ENCODE assay signal across 13 cellular contexts in genomic region chr6:11161031-11161966, GRCh38. TPM values are rescaled to one million over a fixed set of nuclear protein-coding genes. Genes with fewer than 3 reads are reported as not detected.
DNase-seq lines count a peak whose midpoint lies in the region; ATAC-seq, FAIRE-seq and TF ChIP-seq lines count a peak whose summit lies in the region.
"Had no signal": no experiment of that assay in that cellular context is flagged by ENCODE, and none has a peak within 500 bp of the region (broad histone marks: within the 10 kb centered on the region; RNA-seq: fewer than 3 reads in every experiment).

No MANE protein-coding gene starts in this region.

- H3K4me3 ChIP-seq in epithelial cell of esophagus (ENCODE audit: low read length) (no peak overlapping the region), neural progenitor cell (no peak overlapping the region)
- H3K4me3 ChIP-seq: suprapubic skin had no signal

- H3K36me3 ChIP-seq in neural progenitor cell: no peaks in the 10 kb centered on the region
- H3K36me3 ChIP-seq: suprapubic skin had no signal

- no peak overlapping the region for H3K27ac ChIP-seq in neural progenitor cell
- H3K27ac ChIP-seq: suprapubic skin had no signal

- ATAC-seq in stimulated activated naive CD8-positive, alpha-beta T cell treated with anti-CD3 and anti-CD28 coated beads, Interleukin-15, amount 100 ng/mL, for 72 hours: no peak
- no peak for ATAC-seq in activated T-cell treated with anti-CD3 and anti-CD28 coated beads, Interleukin-2, amount 50 U/mL, for 72 hours (replicated peaks in 1 of 2)
- no peak for ATAC-seq in HG03439 (IDR thresholded peaks at IDR 0.05; ENCODE audit: unreplicated experiment)

- peaks cover 18% of the 10 kb centered on the region for H3K4me1 Mint-ChIP-seq in neural progenitor cell
- peaks cover 26% of the 10 kb centered on the region for H3K4me1 Mint-ChIP-seq in stimulated activated naive CD8-positive, alpha-beta T cell treated with anti-CD3 and anti-CD28 coated beads, Interleukin-15, amount 100 ng/mL, for 72 hours
- peaks cover 26% of the 10 kb centered on the region for H3K4me1 Mint-ChIP-seq in activated T-cell treated with anti-CD3 and anti-CD28 coated beads, Interleukin-2, amount 50 U/mL, for 72 hours (ENCODE audit: low read depth)

- no peaks in the 10 kb centered on the region for H3K9me3 ChIP-seq in neural progenitor cell (ENCODE audit: low read depth)
- H3K9me3 ChIP-seq: suprapubic skin had no signal

- no peaks in the 10 kb centered on the region for H4K20me1 ChIP-seq in neural progenitor cell (ENCODE audit: low read depth)

- no peaks in the 10 kb centered on the region for H3K27me3 Mint-ChIP-seq in neural progenitor cell (ENCODE audit: insufficient read depth, low read depth)
- peaks cover 4% of the 10 kb centered on the region for H3K27me3 Mint-ChIP-seq in stimulated activated naive CD8-positive, alpha-beta T cell treated with anti-CD3 and anti-CD28 coated beads, Interleukin-15, amount 100 ng/mL, for 72 hours
- H3K27me3 Mint-ChIP-seq in activated T-cell treated with anti-CD3 and anti-CD28 coated beads, Interleukin-2, amount 50 U/mL, for 72 hours (ENCODE audit: low read depth): no peaks in the 10 kb centered on the region

- H3K27me3 ChIP-seq in neural progenitor cell: no peaks in the 10 kb centered on the region
- H3K27me3 ChIP-seq: suprapubic skin had no signal

- no peak overlapping the region for H3K27ac Mint-ChIP-seq in neural progenitor cell
- H3K27ac Mint-ChIP-seq in stimulated activated naive CD8-positive, alpha-beta T cell treated with anti-CD3 and anti-CD28 coated beads, Interleukin-15, amount 100 ng/mL, for 72 hours: no peak overlapping the region
- no peak overlapping the region for H3K27ac Mint-ChIP-seq in activated T-cell treated with anti-CD3 and anti-CD28 coated beads, Interleukin-2, amount 50 U/mL, for 72 hours
- H3K27ac Mint-ChIP-seq: CD14-positive monocyte had no signal

- H3K9me3 Mint-ChIP-seq in neural progenitor cell: peaks cover 2% of the 10 kb centered on the region
- no peaks in the 10 kb centered on the region for H3K9me3 Mint-ChIP-seq in stimulated activated naive CD8-positive, alpha-beta T cell treated with anti-CD3 and anti-CD28 coated beads, Interleukin-15, amount 100 ng/mL, for 72 hours
- H3K9me3 Mint-ChIP-seq in activated T-cell treated with anti-CD3 and anti-CD28 coated beads, Interleukin-2, amount 50 U/mL, for 72 hours: no peaks in the 10 kb centered on the region

- DNase-seq in D721Med (ENCODE audit: insufficient read length, low spot score) (no peak), NCI-H748 (lab: John Stamatoyannopoulos, UW; ENCODE audit: unreplicated experiment) (peak; percentile 51), epithelial cell of esophagus (ENCODE audit: low read depth) (peak; percentile 48), neural progenitor cell (ENCODE audit: low spot score) (no peak)
- no peak for DNase-seq in stimulated activated naive CD8-positive, alpha-beta T cell treated with anti-CD3 and anti-CD28 coated beads, Interleukin-15, amount 100 ng/mL, for 72 hours
- DNase-seq in stimulated activated CD4-positive, alpha-beta T cell treated with anti-CD3 and anti-CD28 coated beads, Interleukin-12 subunit alpha, Interleukin-12 subunit beta, amount 100 ng/mL, for 4 hours: no peak
- no peak for DNase-seq in activated T-cell treated with anti-CD3 and anti-CD28 coated beads, Interleukin-2, amount 50 U/mL, for 72 hours
- DNase-seq: GOT3, NCI-H2227 treated with DMSO at 0.1 percent for 48 hours, posterior cingulate gyrus had no signal

- TF ChIP-seq CTCF in D721Med (IDR thresholded peaks at IDR 0.05; ENCODE audit: insufficient read depth, missing control alignments): no peak
- no peak for TF ChIP-seq CTCF in epithelial cell of esophagus (IDR thresholded peaks at IDR 0.05; ENCODE audit: insufficient read depth, low read depth, low read length, missing control alignments)
- TF ChIP-seq CTCF in neural progenitor cell (IDR thresholded peaks at IDR 0.05): no peak

- H3K36me3 Mint-ChIP-seq in neural progenitor cell: no peaks in the 10 kb centered on the region
- H3K36me3 Mint-ChIP-seq in activated T-cell treated with anti-CD3 and anti-CD28 coated beads, Interleukin-2, amount 50 U/mL, for 72 hours (ENCODE audit: insufficient read depth in 2 of 2): peaks cover 0 to under 1% of the 10 kb centered on the region in 2 donors
- H3K36me3 Mint-ChIP-seq: CD14-positive monocyte had no signal

- H2AFZ ChIP-seq in neural progenitor cell (replicated peaks): no peak overlapping the region

- no peaks in the 10 kb centered on the region for H3F3A ChIP-seq in neural progenitor cell (ENCODE audit: low read depth)

- H3K4me1 ChIP-seq in neural progenitor cell: peaks cover 18% of the 10 kb centered on the region
- H3K4me1 ChIP-seq: suprapubic skin had no signal

- no peak overlapping the region for H3K4me3 Mint-ChIP-seq in neural progenitor cell
- no peak overlapping the region for H3K4me3 Mint-ChIP-seq in stimulated activated naive CD8-positive, alpha-beta T cell treated with anti-CD3 and anti-CD28 coated beads, Interleukin-15, amount 100 ng/mL, for 72 hours
- H3K4me3 Mint-ChIP-seq in activated T-cell treated with anti-CD3 and anti-CD28 coated beads, Interleukin-2, amount 50 U/mL, for 72 hours: no peak overlapping the region
- H3K4me3 Mint-ChIP-seq: CD14-positive monocyte had no signal

- peak; percentile 38 for FAIRE-seq in D721Med (lab: Jason Lieb, UNC)

- no peak overlapping the region for H3K9ac ChIP-seq in neural progenitor cell

- H3K79me2 ChIP-seq in neural progenitor cell (ENCODE audit: low read depth): no peaks in the 10 kb centered on the region

- peak overlapping the region; percentile 31 for H3K4me2 ChIP-seq in neural progenitor cell

RNA-seq across cellular contexts. Expression of gene ERVFRD-1, which starts 49.8 kb away (rescaled TPM):
- not detected in 2 replicates for total RNA-seq in neural progenitor cell (ENCODE audit: low replicate concordance)
- total RNA-seq in activated T-cell treated with anti-CD3 and anti-CD28 coated beads, Interleukin-2, amount 50 U/mL, for 72 hours: not detected
- total RNA-seq: suprapubic skin had no signal

Comparison
In these comparisons a context has a peak if more than half of its experiments do, and no peak if none do; other contexts are left out.
1. DNase-seq: peak in NCI-H748 (single experiment) and epithelial cell of esophagus (single experiment); none in D721Med (single experiment), neural progenitor cell (single experiment), stimulated activated naive CD8-positive, alpha-beta T cell treated with anti-CD3 and anti-CD28 coated beads, Interleukin-15, amount 100 ng/mL, for 72 hours (0 of 2), stimulated activated CD4-positive, alpha-beta T cell treated with anti-CD3 and anti-CD28 coated beads, Interleukin-12 subunit alpha, Interleukin-12 subunit beta, amount 100 ng/mL, for 4 hours (single experiment) and activated T-cell treated with anti-CD3 and anti-CD28 coated beads, Interleukin-2, amount 50 U/mL, for 72 hours (0 of 2).